Comparison of ENCODE assay signal across 8 cellular contexts in the genomic region with DNA sequence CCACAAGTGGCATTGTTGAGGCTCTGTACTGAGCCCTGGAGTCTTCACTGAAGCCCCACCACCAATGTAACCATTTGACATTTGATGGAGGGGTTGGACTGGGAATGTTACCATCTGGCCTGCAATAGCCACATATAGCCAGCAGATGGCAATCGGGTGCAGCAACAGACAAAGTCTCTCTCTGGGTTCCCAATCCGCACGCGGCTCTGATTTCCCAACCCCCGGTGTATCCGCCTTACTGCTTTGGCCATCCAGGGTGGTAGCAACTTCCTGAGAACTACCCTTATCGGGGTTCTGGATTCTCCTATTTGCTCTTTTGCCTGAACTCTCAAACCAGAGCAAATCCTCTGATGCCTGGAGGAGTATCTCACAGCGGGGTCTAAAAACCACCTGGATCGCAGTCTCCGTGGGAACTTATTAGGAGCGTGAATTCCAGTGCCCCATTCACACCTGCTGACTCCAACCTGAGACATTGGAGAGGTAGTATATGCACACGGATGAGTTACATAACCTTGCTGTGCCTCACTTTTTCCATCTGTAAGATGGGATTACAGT. TPM values are rescaled to one million over a fixed set of nuclear protein-coding genes. Genes with fewer than 3 reads are reported as not detected.
DNase-seq lines count a peak whose midpoint lies in the region; ATAC-seq and TF ChIP-seq lines count a peak whose summit lies in the region.

No MANE protein-coding gene starts in this region.

- no peak overlapping the region for H3K4me3 ChIP-seq in vagina

- intact Hi-C loops in cardiac septum (cut with DNase I) (loop anchor here (2.0 to 10.0 kb wide), 2 partner anchors 116 to 252 kb away; partner anchors contain the start of gene LTBP2), vagina (cut with DNase I) (no loop called here)

- no peak overlapping the region for H3K27ac ChIP-seq in vagina

- no peaks in the 10 kb centered on the region for H3K9me3 Mint-ChIP-seq in activated naive CD8-positive, alpha-beta T cell treated with anti-CD3 and anti-CD28 coated beads for 36 hours
- H3K9me3 Mint-ChIP-seq in progenitor cell of endocrine pancreas (ENCODE audit: low read depth), result no peaks in the 10 kb centered on the region

- DNase-seq in G401 (ENCODE audit: low spot score), result peak; percentile 71
- DNase-seq in NAMALWA (ENCODE audit: low spot score), result peak; percentile 65
- DNase-seq in activated naive CD8-positive, alpha-beta T cell treated with anti-CD3 and anti-CD28 coated beads for 36 hours, result peak; percentile 52
- DNase-seq in cardiac septum (ENCODE audit: low spot score), result peak; percentile 82
- DNase-seq in progenitor cell of endocrine pancreas (ENCODE audit: low spot score, unreplicated experiment), result peak; percentile 70
- no peak for DNase-seq in vagina (ENCODE audit: extremely low spot score in 2 of 2)

- no peak for TF ChIP-seq POLR2A in vagina (IDR thresholded peaks at IDR 0.05)

- no peak overlapping the region for H3K27ac Mint-ChIP-seq in activated naive CD8-positive, alpha-beta T cell treated with anti-CD3 and anti-CD28 coated beads for 36 hours
- H3K27ac Mint-ChIP-seq in progenitor cell of endocrine pancreas, result no peak overlapping the region

- H3K27me3 Mint-ChIP-seq in activated naive CD8-positive, alpha-beta T cell treated with anti-CD3 and anti-CD28 coated beads for 36 hours, result peaks cover 14% of the 10 kb centered on the region
- H3K27me3 Mint-ChIP-seq in progenitor cell of endocrine pancreas, result no peaks in the 10 kb centered on the region

- no peaks in the 10 kb centered on the region for H3K4me1 Mint-ChIP-seq in activated naive CD8-positive, alpha-beta T cell treated with anti-CD3 and anti-CD28 coated beads for 36 hours
- peaks cover 2% of the 10 kb centered on the region for H3K4me1 Mint-ChIP-seq in progenitor cell of endocrine pancreas (ENCODE audit: low read depth)

- no peak overlapping the region for H3K4me3 Mint-ChIP-seq in activated naive CD8-positive, alpha-beta T cell treated with anti-CD3 and anti-CD28 coated beads for 36 hours
- H3K4me3 Mint-ChIP-seq in progenitor cell of endocrine pancreas (ENCODE audit: low read depth), result no peak overlapping the region

- in situ Hi-C loops in G401 (cut with HindIII; ENCODE audit: low sequenced_read_pairs), result no loop called here

- H3K27me3 ChIP-seq in vagina, result no peaks in the 10 kb centered on the region

- H3K36me3 Mint-ChIP-seq in activated naive CD8-positive, alpha-beta T cell treated with anti-CD3 and anti-CD28 coated beads for 36 hours, result no peaks in the 10 kb centered on the region
- H3K36me3 Mint-ChIP-seq in progenitor cell of endocrine pancreas (ENCODE audit: insufficient read depth), result no peaks in the 10 kb centered on the region

- H3K36me3 ChIP-seq in vagina, result no peaks in the 10 kb centered on the region

- no peaks in the 10 kb centered on the region for H3K4me1 ChIP-seq in vagina

- H3K9me3 ChIP-seq in vagina, result no peaks in the 10 kb centered on the region

- ATAC-seq in SK-N-SH treated with all-trans-retinoic acid at 6 μM for 48 hours (peak; percentile 94), HG02981 (IDR thresholded peaks at IDR 0.05; ENCODE audit: unreplicated experiment) (no peak)

- TF ChIP-seq CTCF in progenitor cell of endocrine pancreas (IDR thresholded peaks at IDR 0.05; ENCODE audit: unreplicated experiment) (peak; percentile 91), vagina (IDR thresholded peaks at IDR 0.05) (peak; percentile 71 to 93 (median 89))

TF ChIP-seq in SK-N-SH treated with all-trans-retinoic acid at 6 μM for 48 hours, 23 proteins besides CTCF, POLR2A, EP300 and RAD21:
- no peak for TF ChIP-seq TCF4 (CRISPR knock-in tag; IDR thresholded peaks at IDR 0.05; ENCODE audit: borderline replicate concordance)
- TF ChIP-seq, protein P1, sequence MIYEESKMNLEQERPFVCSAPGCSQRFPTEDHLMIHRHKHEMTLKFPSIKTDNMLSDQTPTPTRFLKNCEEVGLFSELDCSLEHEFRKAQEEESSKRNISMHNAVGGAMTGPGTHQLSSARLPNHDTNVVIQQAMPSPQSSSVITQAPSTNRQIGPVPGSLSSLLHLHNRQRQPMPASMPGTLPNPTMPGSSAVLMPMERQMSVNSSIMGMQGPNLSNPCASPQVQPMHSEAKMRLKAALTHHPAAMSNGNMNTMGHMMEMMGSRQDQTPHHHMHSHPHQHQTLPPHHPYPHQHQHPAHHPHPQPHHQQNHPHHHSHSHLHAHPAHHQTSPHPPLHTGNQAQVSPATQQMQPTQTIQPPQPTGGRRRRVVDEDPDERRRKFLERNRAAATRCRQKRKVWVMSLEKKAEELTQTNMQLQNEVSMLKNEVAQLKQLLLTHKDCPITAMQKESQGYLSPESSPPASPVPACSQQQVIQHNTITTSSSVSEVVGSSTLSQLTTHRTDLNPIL (CRISPR knock-in tag; IDR thresholded peaks at IDR 0.05; ENCODE audit: low read depth), result no peak
- TF ChIP-seq ZNF565 (CRISPR knock-in tag; conservative IDR thresholded peaks at IDR 0.05; ENCODE audit: low read depth), result no peak
- no peak for TF ChIP-seq TOX (CRISPR knock-in tag; IDR thresholded peaks at IDR 0.05; ENCODE audit: borderline replicate concordance)
- TF ChIP-seq PATZ1 (CRISPR knock-in tag; IDR thresholded peaks at IDR 0.05; ENCODE audit: borderline replicate concordance), result no peak
- TF ChIP-seq, protein P2, sequence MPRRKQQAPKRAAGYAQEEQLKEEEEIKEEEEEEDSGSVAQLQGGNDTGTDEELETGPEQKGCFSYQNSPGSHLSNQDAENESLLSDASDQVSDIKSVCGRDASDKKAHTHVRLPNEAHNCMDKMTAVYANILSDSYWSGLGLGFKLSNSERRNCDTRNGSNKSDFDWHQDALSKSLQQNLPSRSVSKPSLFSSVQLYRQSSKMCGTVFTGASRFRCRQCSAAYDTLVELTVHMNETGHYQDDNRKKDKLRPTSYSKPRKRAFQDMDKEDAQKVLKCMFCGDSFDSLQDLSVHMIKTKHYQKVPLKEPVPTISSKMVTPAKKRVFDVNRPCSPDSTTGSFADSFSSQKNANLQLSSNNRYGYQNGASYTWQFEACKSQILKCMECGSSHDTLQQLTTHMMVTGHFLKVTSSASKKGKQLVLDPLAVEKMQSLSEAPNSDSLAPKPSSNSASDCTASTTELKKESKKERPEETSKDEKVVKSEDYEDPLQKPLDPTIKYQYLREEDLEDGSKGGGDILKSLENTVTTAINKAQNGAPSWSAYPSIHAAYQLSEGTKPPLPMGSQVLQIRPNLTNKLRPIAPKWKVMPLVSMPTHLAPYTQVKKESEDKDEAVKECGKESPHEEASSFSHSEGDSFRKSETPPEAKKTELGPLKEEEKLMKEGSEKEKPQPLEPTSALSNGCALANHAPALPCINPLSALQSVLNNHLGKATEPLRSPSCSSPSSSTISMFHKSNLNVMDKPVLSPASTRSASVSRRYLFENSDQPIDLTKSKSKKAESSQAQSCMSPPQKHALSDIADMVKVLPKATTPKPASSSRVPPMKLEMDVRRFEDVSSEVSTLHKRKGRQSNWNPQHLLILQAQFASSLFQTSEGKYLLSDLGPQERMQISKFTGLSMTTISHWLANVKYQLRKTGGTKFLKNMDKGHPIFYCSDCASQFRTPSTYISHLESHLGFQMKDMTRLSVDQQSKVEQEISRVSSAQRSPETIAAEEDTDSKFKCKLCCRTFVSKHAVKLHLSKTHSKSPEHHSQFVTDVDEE (CRISPR knock-in tag; IDR thresholded peaks at IDR 0.05), result no peak
- TF ChIP-seq ZFP30 (CRISPR knock-in tag; IDR thresholded peaks at IDR 0.05), result no peak
- no peak for TF ChIP-seq ZNF8 (CRISPR knock-in tag; IDR thresholded peaks at IDR 0.05)

RNA-seq across cellular contexts. Expression of gene VRTN, which starts 14.2 kb away (rescaled TPM):
- total RNA-seq in G401 (2014; rRNA removed; shearing (Covaris generic)), result 0.06 TPM in 1 of 2 replicates, not detected in the other
- not detected for total RNA-seq in activated naive CD8-positive, alpha-beta T cell treated with anti-CD3 and anti-CD28 coated beads for 36 hours
- total RNA-seq in cardiac septum (not detected), progenitor cell of endocrine pancreas (1.2 and 1.5 TPM in 2 replicates), vagina (not detected)

RNA-seq across cellular contexts. Expression of gene ABCD4, which starts 59.7 kb away (rescaled TPM):
- total RNA-seq in G401 (2014; rRNA removed; shearing (Covaris generic)), result 30.6 and 38.3 TPM in 2 replicates
- total RNA-seq in activated naive CD8-positive, alpha-beta T cell treated with anti-CD3 and anti-CD28 coated beads for 36 hours, result 10 to 100 TPM; 36.8 to 36.9 TPM
- total RNA-seq in cardiac septum (26.9 TPM), progenitor cell of endocrine pancreas (155 and 158 TPM in 2 replicates), vagina (52.3 TPM)

Comparison
In these comparisons a context has a peak if more than half of its experiments do, and no peak if none do; other contexts are left out.
1. DNase-seq: peak in G401 (single experiment), NAMALWA (single experiment), activated naive CD8-positive, alpha-beta T cell treated with anti-CD3 and anti-CD28 coated beads for 36 hours (single experiment), cardiac septum (single experiment) and progenitor cell of endocrine pancreas (single experiment); none in vagina (0 of 2).